28 cellular contexts compared by ENCODE assay signal in genomic region chr12:116945901-116946550, GRCh38.
"Had no signal": no experiment of that assay in that cellular context is flagged by ENCODE, and none has a peak within 500 bp of the region (broad histone marks: within the 10 kb centered on the region; RNA-seq: fewer than 3 reads in every experiment).

No MANE protein-coding gene starts in this region.

- H3K4me1 ChIP-seq: colonic mucosa, lower lobe of right lung, neural progenitor cell, parathyroid adenoma, stomach, vagina had no signal

- H3K4me2 ChIP-seq: neural progenitor cell, smooth muscle cell had no signal

- H3K4me3 ChIP-seq: colonic mucosa, gastrocnemius medialis, heart left ventricle, left ventricle myocardium inferior, lower lobe of right lung, neural progenitor cell, right atrium auricular region, smooth muscle cell, stomach, thyroid gland, vagina had no signal

- H3K9me3 ChIP-seq: colonic mucosa, gastrocnemius medialis, thyroid gland, vagina had no signal

- H3K27me3 ChIP-seq: colonic mucosa, gastrocnemius medialis, heart left ventricle, neural progenitor cell, right atrium auricular region, stomach, thyroid gland, vagina had no signal

- ATAC-seq: esophagus mucosa, gastrocnemius medialis, left colon, lower lobe of right lung, natural killer cell, sciatic nerve had no signal

- H3K36me3 ChIP-seq: colonic mucosa had no signal

- H3K27ac ChIP-seq: colonic mucosa, epithelial cell of prostate, gastrocnemius medialis, heart left ventricle, left ventricle myocardium inferior, lower lobe of right lung, neural progenitor cell, parathyroid adenoma, right atrium auricular region, stomach, thyroid gland, vagina had no signal

- H2AFZ ChIP-seq: neural progenitor cell, parathyroid adenoma had no signal

- DNase-seq: colonic mucosa; effector CD8-positive, alpha-beta T cell; endodermal cell; foreskin fibroblast; gastrocnemius medialis; heart left ventricle; hippocampal formation; kidney glomerular epithelial cell; left colon; left ventricle myocardium inferior; lower lobe of right lung; natural killer cell; stimulated activated CD4-positive, alpha-beta T cell treated with anti-CD3 and anti-CD28 coated beads, Interleukin-12 subunit alpha, Interleukin-12 subunit beta, amount 100 ng/mL, for 4 hours; stimulated activated CD4-positive, alpha-beta T cell treated with anti-CD3 and anti-CD28 coated beads, Interleukin-1b, Interleukin-23, amount 100 ng/mL, for 48 hours; stimulated activated CD4-positive, alpha-beta T cell treated with anti-CD3 and anti-CD28 coated beads, Interleukin-4, amount 100 ng/mL, for 1 hour; stimulated activated CD8-positive, alpha-beta memory T cell treated with anti-CD3 and anti-CD28 coated beads, Interleukin-4, amount 100 ng/mL, for 48 hours; stimulated activated naive CD4-positive, alpha-beta T cell treated with Interleukin-2 at 50 U/mL for 16 hours; stomach; thyroid gland; trophoblast cell had no signal

- H3K9ac ChIP-seq: neural progenitor cell, parathyroid adenoma had no signal
